17 cellular contexts compared by ENCODE assay signal in the genomic region with DNA sequence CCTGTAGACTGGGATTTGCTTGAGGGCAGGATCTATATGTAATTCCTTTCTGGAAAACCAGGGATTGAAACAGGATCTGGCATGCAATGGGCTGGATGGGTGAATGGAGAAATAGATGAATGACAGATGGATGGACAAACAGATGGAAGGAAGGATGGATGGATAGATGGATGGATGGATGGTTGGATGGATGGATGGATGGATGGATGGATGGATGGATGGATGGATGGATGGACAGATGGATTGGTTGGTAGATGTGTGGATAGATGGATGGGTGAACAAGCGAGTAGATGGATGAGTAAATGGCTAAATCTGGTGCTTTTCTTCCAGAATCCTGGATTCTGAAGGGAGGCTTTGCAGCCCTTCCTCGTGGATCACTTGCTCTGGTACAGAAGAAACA.
A peak's percentile ranks its signal among the peaks of the same experiment; 100 is the strongest.
DNase-seq lines count a peak whose midpoint lies in the region; ATAC-seq, FAIRE-seq and TF ChIP-seq lines count a peak whose summit lies in the region.
"Had no signal": no experiment of that assay in that cellular context is flagged by ENCODE, and none has a peak within 500 bp of the region (broad histone marks: within the 10 kb centered on the region; RNA-seq: fewer than 3 reads in every experiment).

No MANE protein-coding gene starts in this region.

- no peaks in the 10 kb centered on the region for H3K36me3 Mint-ChIP-seq in endodermal cell (ENCODE audit: low read depth)
- no peaks in the 10 kb centered on the region; a peak in 2 of 7 replicates for H3K36me3 Mint-ChIP-seq in H9 (ENCODE audit: insufficient read depth in 1 of 3, low read depth in 3 of 3)
- H3K36me3 Mint-ChIP-seq: CD4-positive, alpha-beta memory T cell had no signal

- peaks cover 25% of the 10 kb centered on the region for H3K4me1 ChIP-seq in HUES6 (ENCODE audit: control insufficient read depth, insufficient read depth, low read length)
- H3K4me1 ChIP-seq in endodermal cell (ENCODE audit: control insufficient read depth, insufficient read depth, low read length): peaks cover 8% of the 10 kb centered on the region
- H3K4me1 ChIP-seq in HepG2 (ENCODE audit: insufficient read depth, low read length): peaks cover 22% of the 10 kb centered on the region
- H3K4me1 ChIP-seq in neuronal stem cell (ENCODE audit: control insufficient read depth in 2 of 2, insufficient read depth in 1 of 2, low read depth in 1 of 2, low read length in 2 of 2): peaks cover 5 to 11% of the 10 kb centered on the region in 2 donors
- peaks cover 8% of the 10 kb centered on the region; the same call in 1 of the 2 replicates for H3K4me1 ChIP-seq in H9 (ENCODE audit: insufficient read depth, low read length)
- H3K4me1 ChIP-seq: A549, BE2C had no signal

- intact Hi-C loops in HepG2 (cut with micrococcal nuclease; ENCODE audit: unreplicated experiment): no loop called here

- H3K4ac ChIP-seq in neuronal stem cell (ENCODE audit: low read length) (no peak overlapping the region), H9 (ENCODE audit: low read depth, low read length) (no peak overlapping the region)

- POLR2A ChIA-PET in HepG2 (lab: Yijun Ruan, JAX): interaction anchor here (0.6 kb wide), 1 partner anchor 35 kb away, joined by 3 read pairs; no protein-coding TSS in a partner anchor

- H3K27me3 Mint-ChIP-seq in endodermal cell (ENCODE audit: insufficient read depth) (peaks cover 29% of the 10 kb centered on the region), H9 (ENCODE audit: low read depth) (peaks cover 98% of the 10 kb centered on the region)

- H2AFZ ChIP-seq in HepG2 (ENCODE audit: low read length) (peak overlapping the region; percentile 82), neuronal stem cell (ENCODE audit: low read length) (peak overlapping the region; percentile 81), H9 (ENCODE audit: low read length) (no peak overlapping the region)

- no peak overlapping the region for H4K5ac ChIP-seq in H9 (ENCODE audit: insufficient read length, low read depth, low read length)

- H3K4me2 ChIP-seq in HepG2 (ENCODE audit: low read depth, low read length) (peak overlapping the region; percentile 81), neuronal stem cell (ENCODE audit: insufficient read depth, low read length, poor library complexity, severe bottlenecking) (no peak overlapping the region), H9 (ENCODE audit: insufficient read depth, insufficient read length, low read length) (no peak overlapping the region)
- H3K4me2 ChIP-seq: A549 had no signal

- H2BK12ac ChIP-seq in neuronal stem cell (ENCODE audit: low read length) (no peak overlapping the region), H9 (ENCODE audit: insufficient read length, low read depth, low read length) (no peak overlapping the region)

- no peak overlapping the region for H2BK20ac ChIP-seq in H9 (ENCODE audit: low read depth, low read length, poor library complexity, severe bottlenecking)

- BruUV-seq in HepG2 (replicated peaks; lab: Mats Ljungman, UMichigan): no TSS peak

- H3K18ac ChIP-seq in neuronal stem cell (ENCODE audit: low read length) (no peak overlapping the region), H9 (ENCODE audit: insufficient read length, low read depth, low read length) (no peak overlapping the region)

- no peak overlapping the region for H3K23ac ChIP-seq in neuronal stem cell (ENCODE audit: low read depth, low read length, poor library complexity)
- no peak overlapping the region for H3K23ac ChIP-seq in H9 (ENCODE audit: insufficient read length, low read depth, low read length)

- H3K27ac Mint-ChIP-seq in endodermal cell (peak overlapping the region; percentile 89), H9 (no peak overlapping the region)
- H3K27ac Mint-ChIP-seq: CD4-positive, alpha-beta memory T cell had no signal

- H3K4me3 Mint-ChIP-seq in endodermal cell (no peak overlapping the region), H9 (peak overlapping the region in 1 of 2 experiments; percentile 3; a peak in 2 of 5 replicates)
- H3K4me3 Mint-ChIP-seq: CD4-positive, alpha-beta memory T cell had no signal

- no peaks in the 10 kb centered on the region; the same call in 1 of the 2 replicates for H3K9me3 ChIP-seq in HUES6 (ENCODE audit: control insufficient read depth, insufficient read depth, low read depth, low read length)
- H3K9me3 ChIP-seq in endodermal cell (ENCODE audit: control insufficient read depth, low read length): no peaks in the 10 kb centered on the region
- H3K9me3 ChIP-seq in HepG2 (ENCODE audit: low read length): no peaks in the 10 kb centered on the region
- no peaks in the 10 kb centered on the region for H3K9me3 ChIP-seq in neuronal stem cell (replicated peaks in 1 of 2; ENCODE audit: control insufficient read depth in 2 of 2, insufficient read depth in 1 of 2, low read depth in 1 of 2, low read length in 2 of 2)
- no peaks in the 10 kb centered on the region for H3K9me3 ChIP-seq in H9 (ENCODE audit: control insufficient read depth, low read depth, low read length)
- H3K9me3 ChIP-seq: A549, BE2C had no signal

- peaks cover 26% of the 10 kb centered on the region for H3K4me1 Mint-ChIP-seq in endodermal cell
- peaks cover 21 to 23% of the 10 kb centered on the region in 2 experiments for H3K4me1 Mint-ChIP-seq in H9
- H3K4me1 Mint-ChIP-seq: CD4-positive, alpha-beta memory T cell had no signal

- H3K79me1 ChIP-seq in neuronal stem cell (ENCODE audit: low read depth, low read length) (no peaks in the 10 kb centered on the region), H9 (ENCODE audit: insufficient read depth, low read depth, low read length, poor library complexity, severe bottlenecking) (no peaks in the 10 kb centered on the region)

- TF ChIP-seq CTCF in endodermal cell (conservative IDR thresholded peaks at IDR 0.05): no peak
- TF ChIP-seq CTCF in HepG2 (CRISPR knock-in tag; IDR thresholded peaks at IDR 0.05): no peak
- TF ChIP-seq CTCF in H9 (conservative IDR thresholded peaks at IDR 0.05): no peak

- H3K9ac ChIP-seq in HUES6 (ENCODE audit: low read length): no peak overlapping the region
- H3K9ac ChIP-seq in endodermal cell (ENCODE audit: extremely low read depth, low read length, poor library complexity, severe bottlenecking): no peak overlapping the region
- H3K9ac ChIP-seq in HepG2 (ENCODE audit: insufficient read depth, low read depth, low read length): no peak overlapping the region
- no peak overlapping the region for H3K9ac ChIP-seq in neuronal stem cell (ENCODE audit: low read depth, low read length, poor library complexity)
- H3K9ac ChIP-seq in H9 (ENCODE audit: extremely low read depth, insufficient read length, low read length): no peak overlapping the region

- H3K27ac ChIP-seq in HUES6 (ENCODE audit: low read depth, low read length): no peak overlapping the region
- peak overlapping the region; percentile 72 for H3K27ac ChIP-seq in endodermal cell (ENCODE audit: low read depth, low read length)
- H3K27ac ChIP-seq in HepG2 (ENCODE audit: extremely low read length, insufficient read depth, low read length): no peak overlapping the region
- H3K27ac ChIP-seq in neuronal stem cell (replicated peaks; ENCODE audit: low read length): no peak overlapping the region
- no peak overlapping the region for H3K27ac ChIP-seq in H9 (ENCODE audit: insufficient read length, low read depth, low read length)
- H3K27ac ChIP-seq: A549, C4-2B had no signal

- CTCF ChIA-PET in HepG2 (lab: Yijun Ruan, JAX; ENCODE audit: low intra/inter-chr PET ratio, low total read pairs): no interaction called here

- H2BK5ac ChIP-seq in neuronal stem cell (ENCODE audit: low read length): no peak overlapping the region
- H2BK5ac ChIP-seq in H9 (ENCODE audit: insufficient read length, low read length): no peak overlapping the region

- peak overlapping the region; percentile 9; the same call in 1 of the 2 replicates for H3K4me3 ChIP-seq in HUES6 (ENCODE audit: low read depth, low read length)
- no peak overlapping the region for H3K4me3 ChIP-seq in endodermal cell (ENCODE audit: low read length)
- peak overlapping the region in 2 of 3 experiments; percentile 39 to 55; a peak in 4 of 6 replicates for H3K4me3 ChIP-seq in HepG2 (replicated peaks in 1 of 3; ENCODE audit: insufficient read depth in 1 of 3, low read depth in 2 of 3, low read length in 3 of 3)
- no peak overlapping the region for H3K4me3 ChIP-seq in neuronal stem cell (ENCODE audit: low read length in 2 of 2)
- H3K4me3 ChIP-seq: A549 had no signal

- H3K36me3 ChIP-seq in HUES6 (ENCODE audit: control insufficient read depth, insufficient read depth, low read length) (no peaks in the 10 kb centered on the region), endodermal cell (ENCODE audit: control insufficient read depth, insufficient read depth, low read length) (no peaks in the 10 kb centered on the region), HepG2 (replicated peaks in 1 of 2; ENCODE audit: control insufficient read depth in 1 of 2, insufficient read depth in 2 of 2, low read length in 2 of 2) (no peaks in the 10 kb centered on the region), neuronal stem cell (replicated peaks in 1 of 2; ENCODE audit: control insufficient read depth in 2 of 2, insufficient read depth in 2 of 2, low read length in 2 of 2) (no peaks in the 10 kb centered on the region)
- H3K36me3 ChIP-seq: BE2C had no signal

- no peaks in the 10 kb centered on the region for H3K79me2 ChIP-seq in HepG2 (ENCODE audit: insufficient read depth, low read length)
- no peaks in the 10 kb centered on the region for H3K79me2 ChIP-seq in H9 (ENCODE audit: insufficient read depth, low read length)

- in situ Hi-C loops in HepG2 (cut with HindIII; ENCODE audit: extremely low pct_ligation_motif_present, low pct_unique_long_range_greater_than_20kb): no loop called here

- H3K23me2 ChIP-seq in H9 (ENCODE audit: insufficient read length, low read depth, low read length, poor library complexity, severe bottlenecking): no peaks in the 10 kb centered on the region

- H3K14ac ChIP-seq in neuronal stem cell (ENCODE audit: low read length) (no peak overlapping the region), H9 (ENCODE audit: insufficient read depth, low read length) (no peak overlapping the region)

- H4K8ac ChIP-seq in neuronal stem cell (ENCODE audit: low read depth, low read length) (no peak overlapping the region), H9 (replicated peaks; ENCODE audit: insufficient read length, low read depth, low read length) (no peak overlapping the region)

- H3K27me3 ChIP-seq in HUES6 (ENCODE audit: control insufficient read depth, insufficient read depth, low read length) (peaks cover 45% of the 10 kb centered on the region; the same call in 1 of the 2 replicates), endodermal cell (ENCODE audit: control insufficient read depth, insufficient read depth, low read length, poor library complexity, severe bottlenecking) (no peaks in the 10 kb centered on the region), HepG2 (ENCODE audit: control insufficient read depth in 1 of 2, insufficient read depth in 2 of 2, low read length in 2 of 2) (peaks cover 0 to 5% of the 10 kb centered on the region in 2 experiments; a peak in 2 of 5 replicates), neuronal stem cell (ENCODE audit: control insufficient read depth in 3 of 3, insufficient read depth in 3 of 3, low read depth in 1 of 3, low read length in 3 of 3) (peaks cover 0 to 39% (median 16%) of the 10 kb centered on the region in 3 experiments), H9 (ENCODE audit: insufficient read depth, low read length) (peaks cover 36% of the 10 kb centered on the region)
- H3K27me3 ChIP-seq: BE2C had no signal

- H2AK5ac ChIP-seq in neuronal stem cell (ENCODE audit: low read depth, low read length) (no peak overlapping the region), H9 (ENCODE audit: insufficient read length, low read length) (no peak overlapping the region)

- FAIRE-seq in HepG2 (lab: Jason Lieb, UNC): no peak
- FAIRE-seq: A549, GM12892, GM19239, H54 had no signal

- H2BK120ac ChIP-seq in neuronal stem cell (ENCODE audit: low read depth, low read length) (no peak overlapping the region), H9 (ENCODE audit: low read depth, low read length, poor library complexity, severe bottlenecking) (no peak overlapping the region)

- H3K56ac ChIP-seq in H9 (ENCODE audit: insufficient read length, low read depth, low read length): no peak overlapping the region

- no peak for DNase-seq in endodermal cell
- DNase-seq in HepG2 (ENCODE audit: low spot score): no peak
- DNase-seq in neuronal stem cell (ENCODE audit: low spot score): no peak
- DNase-seq in H9: no peak
- no peak for DNase-seq in T-helper 1 cell
- DNase-seq: BE2C; CD4-positive, alpha-beta memory T cell; DND-41; GDM1 had no signal

- H4K20me1 ChIP-seq in HepG2 (ENCODE audit: insufficient read depth, low read length): no peaks in the 10 kb centered on the region
- no peaks in the 10 kb centered on the region for H4K20me1 ChIP-seq in H9 (ENCODE audit: control insufficient read depth, insufficient read depth, insufficient read length)

- H2BK15ac ChIP-seq in neuronal stem cell (ENCODE audit: low read length) (no peak overlapping the region), H9 (ENCODE audit: low read depth, low read length) (no peak overlapping the region)

- WGBS in endodermal cell (ENCODE audit: insufficient coverage in 1 of 2, insufficient read length in 1 of 2), 2 experiments: 50 to 62% methylated on average over 2 of the region's 2 CpGs
- WGBS in HepG2 (ENCODE audit: low lambda C conversion rate): 35% methylated on average over 2 of the region's 2 CpGs
- WGBS in neuronal stem cell (ENCODE audit: extremely low coverage in 2 of 2, insufficient read length in 2 of 2, insufficient replicate concordance in 1 of 2), 2 donors: no CpG with 5 or more reads among the region's 2 CpGs
- WGBS in H9 (ENCODE audit: extremely low coverage, insufficient read length, low lambda C conversion rate): no CpG with 5 or more reads among the region's 2 CpGs

- TF ChIP-seq EP300 in HepG2 (IDR thresholded peaks at IDR 0.05; ENCODE audit: low read depth in 2 of 2, low read length in 2 of 2): no peak
- no peak for TF ChIP-seq EP300 in HepG2 (CRISPR knock-in tag; IDR thresholded peaks at IDR 0.05; ENCODE audit: borderline replicate concordance)

- no peak overlapping the region for H3T11ph ChIP-seq in H9 (ENCODE audit: low read length)

- H4K91ac ChIP-seq in neuronal stem cell (ENCODE audit: low read depth, low read length, poor library complexity) (no peak overlapping the region), H9 (ENCODE audit: insufficient read length, low read depth, low read length) (no peak overlapping the region)

- no peak for ATAC-seq in HepG2
- no peak for ATAC-seq in GM21381 (IDR thresholded peaks at IDR 0.05; ENCODE audit: unreplicated experiment)
- no peak for ATAC-seq in GM18858 (IDR thresholded peaks at IDR 0.05; ENCODE audit: unreplicated experiment)

- no peak for TF ChIP-seq POLR2A in HepG2 (IDR thresholded peaks at IDR 0.05; ENCODE audit: insufficient read depth in 1 of 2, low read depth in 2 of 2, low read length in 2 of 2)

- H3K9me3 Mint-ChIP-seq in endodermal cell: peaks cover 5% of the 10 kb centered on the region
- H3K9me3 Mint-ChIP-seq in H9: peaks cover 0 to 14% of the 10 kb centered on the region in 2 experiments; a peak in 2 of 5 replicates

- TF ChIP-seq RAD21 in HepG2 (CRISPR knock-in tag; IDR thresholded peaks at IDR 0.05): no peak

Comparison
In these comparisons a context has a peak if more than half of its experiments do, and no peak if none do; other contexts are left out.
1. H3K4me3 ChIP-seq: peak in HUES6 (single experiment) and HepG2 (2 of 3); none in endodermal cell (single experiment) and neuronal stem cell (0 of 2).